Comparison of ENCODE assay signal across 8 cellular contexts in the genomic region with DNA sequence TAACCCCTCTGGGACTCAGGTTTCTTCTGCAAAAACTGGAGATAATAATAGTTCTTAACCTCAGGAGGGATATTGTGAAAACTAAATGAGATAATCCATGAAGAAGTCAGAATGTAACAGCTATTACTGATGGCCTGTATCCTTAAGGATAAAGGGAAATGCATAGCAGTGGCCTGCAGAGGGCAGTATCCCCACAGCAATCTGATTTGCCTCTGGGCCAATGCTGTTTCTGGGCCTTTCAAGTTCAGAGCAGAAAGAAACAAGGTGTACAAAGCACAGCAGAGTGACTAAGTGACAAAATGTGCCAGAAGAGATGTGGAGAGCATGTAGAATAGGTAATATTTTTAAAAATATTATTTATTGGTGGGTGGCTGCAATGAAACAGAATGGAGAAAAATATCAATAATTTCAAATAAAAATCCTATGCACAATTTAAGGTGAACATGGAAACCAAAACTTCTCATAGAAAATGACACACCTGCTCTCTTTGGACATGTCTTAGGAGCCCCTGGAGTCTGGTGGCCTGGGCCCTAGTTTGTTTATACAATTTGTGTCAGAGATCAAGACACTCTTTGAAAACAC.
A peak's percentile ranks its signal among the peaks of the same experiment; 100 is the strongest.
DNase-seq lines count a peak whose midpoint lies in the region; ATAC-seq and TF ChIP-seq lines count a peak whose summit lies in the region.

No MANE protein-coding gene starts in this region.

- CTCF ChIA-PET in activated CD4-positive, alpha-beta T cell treated with anti-CD3 and anti-CD28 coated beads, Interleukin-2, amount 10 ng/mL, durations not matched to agents 7 days and 5 days (lab: Charles Lee): interaction anchor here (0.6 to 1.3 kb wide), 6 partner anchors 13 to 716 kb away, joined by 3 to 5 read pairs (median 4); no protein-coding TSS in a partner anchor

- H3K36me3 Mint-ChIP-seq in activated CD4-positive, alpha-beta T cell treated with anti-CD3 and anti-CD28 coated beads, Interleukin-2, amount 10 ng/mL, durations not matched to agents 7 days and 5 days (ENCODE audit: low read depth): no peaks in the 10 kb centered on the region

- H3K4me3 Mint-ChIP-seq in activated CD4-positive, alpha-beta T cell treated with anti-CD3 and anti-CD28 coated beads, Interleukin-2, amount 10 ng/mL, durations not matched to agents 7 days and 5 days: no peak overlapping the region

- no peaks in the 10 kb centered on the region for H3K9me3 Mint-ChIP-seq in activated CD4-positive, alpha-beta T cell treated with anti-CD3 and anti-CD28 coated beads, Interleukin-2, amount 10 ng/mL, durations not matched to agents 7 days and 5 days

- no peak overlapping the region for H3K27ac Mint-ChIP-seq in activated CD4-positive, alpha-beta T cell treated with anti-CD3 and anti-CD28 coated beads, Interleukin-2, amount 10 ng/mL, durations not matched to agents 7 days and 5 days

- H3K36me3 ChIP-seq in right lobe of liver: no peaks in the 10 kb centered on the region

- DNase-seq in DMS53 treated with DMSO at 0.1 percent for 48 hours (lab: John Stamatoyannopoulos, UW; ENCODE audit: unreplicated experiment) (peak; percentile 91), NCI-H510A (lab: John Stamatoyannopoulos, UW) (peak; percentile 48), dedifferentiated amniotic fluid mesenchymal stem cell (ENCODE audit: extremely low spot score) (peak; percentile 60), right lobe of liver (peak; percentile 65 to 77 (median 71))
- DNase-seq in activated CD4-positive, alpha-beta T cell treated with anti-CD3 and anti-CD28 coated beads, Interleukin-2, amount 10 ng/mL, durations not matched to agents 7 days and 5 days: peak; percentile 74
- DNase-seq in stimulated activated CD4-positive, alpha-beta T cell treated with anti-CD3 and anti-CD28 coated beads, TNF-alpha, amount 100 ng/mL, for 48 hours (ENCODE audit: low read depth in 3 of 3): peak; percentile 17 to 54 (median 47)

- no peak for TF ChIP-seq POLR2A in right lobe of liver (IDR thresholded peaks at IDR 0.05)

- no peaks in the 10 kb centered on the region for H3K9me3 ChIP-seq in right lobe of liver

- H3K4me1 Mint-ChIP-seq in activated CD4-positive, alpha-beta T cell treated with anti-CD3 and anti-CD28 coated beads, Interleukin-2, amount 10 ng/mL, durations not matched to agents 7 days and 5 days: no peaks in the 10 kb centered on the region

- no peaks in the 10 kb centered on the region for H3K4me1 ChIP-seq in right lobe of liver

- intact Hi-C loops in right lobe of liver (cut with DNase I): loop anchor here in 1 of 2 donors (5.0 to 10.0 kb wide), 2 partner anchors 717 to 784 kb away; a partner anchor contains a TSS

- H3K27me3 Mint-ChIP-seq in activated CD4-positive, alpha-beta T cell treated with anti-CD3 and anti-CD28 coated beads, Interleukin-2, amount 10 ng/mL, durations not matched to agents 7 days and 5 days: peaks cover 5% of the 10 kb centered on the region

- H3K4me3 ChIP-seq in right lobe of liver: no peak overlapping the region

- TF ChIP-seq CTCF in right lobe of liver (IDR thresholded peaks at IDR 0.05): peak; percentile 86 to 96 (median 94)

- ATAC-seq in HG02981 (IDR thresholded peaks at IDR 0.05; ENCODE audit: unreplicated experiment): peak; percentile 63
- peak; percentile 97 to 99 (median 98) for ATAC-seq in right lobe of liver
- ATAC-seq in GM21423 (IDR thresholded peaks at IDR 0.05; ENCODE audit: unreplicated experiment): no peak

- no peak overlapping the region for H3K27ac ChIP-seq in right lobe of liver

- H3K27me3 ChIP-seq in right lobe of liver: no peaks in the 10 kb centered on the region

- POLR2A ChIA-PET in activated CD4-positive, alpha-beta T cell treated with anti-CD3 and anti-CD28 coated beads, Interleukin-2, amount 10 ng/mL, durations not matched to agents 7 days and 5 days (lab: Charles Lee): no interaction called here
